In genomic region chr15:89893027-89893426, GRCh38 we compare ENCODE assay signal across 8 cellular contexts. TPM values are rescaled to one million over a fixed set of nuclear protein-coding genes. Genes with fewer than 3 reads are reported as not detected.
DNase-seq lines count a peak whose midpoint lies in the region; ATAC-seq and TF ChIP-seq lines count a peak whose summit lies in the region.

No MANE protein-coding gene starts in this region.

- peaks cover 5% of the 10 kb centered on the region for H3K9me3 Mint-ChIP-seq in glutamatergic neuron (ENCODE audit: unreplicated experiment)

- H2AFZ ChIP-seq in smooth muscle cell (ENCODE audit: low read depth) = peak overlapping the region; percentile 89

- peak overlapping the region; percentile 79 for H3K4me3 ChIP-seq in smooth muscle cell

- TF ChIP-seq CTCF in VCaP (conservative IDR thresholded peaks at IDR 0.05) (no peak), glutamatergic neuron (IDR thresholded peaks at IDR 0.05; ENCODE audit: partially characterized antibody, unreplicated experiment) (no peak), smooth muscle cell (IDR thresholded peaks at IDR 0.05; ENCODE audit: borderline replicate concordance, insufficient read depth, poor library complexity, severe bottlenecking) (no peak)

- no peaks in the 10 kb centered on the region for H3K36me3 ChIP-seq in smooth muscle cell (ENCODE audit: low read depth)

- peak overlapping the region; percentile 97 for H3K4me3 Mint-ChIP-seq in glutamatergic neuron (ENCODE audit: unreplicated experiment)

- peaks cover 6% of the 10 kb centered on the region for H3K27me3 Mint-ChIP-seq in glutamatergic neuron (ENCODE audit: unreplicated experiment)

- H3K9ac ChIP-seq in smooth muscle cell (ENCODE audit: low read depth) = peak overlapping the region; percentile 92

- no peaks in the 10 kb centered on the region for H3K4me1 ChIP-seq in smooth muscle cell (ENCODE audit: low read depth)

- ATAC-seq in GM21576 (IDR thresholded peaks at IDR 0.05; ENCODE audit: unreplicated experiment) (no peak), HG03108 (IDR thresholded peaks at IDR 0.05; ENCODE audit: unreplicated experiment) (no peak)

- no peak overlapping the region for H3K27ac Mint-ChIP-seq in glutamatergic neuron (ENCODE audit: unreplicated experiment)

- H3K27me3 ChIP-seq in smooth muscle cell (ENCODE audit: low read depth) = no peaks in the 10 kb centered on the region

- DNase-seq in DMS 273 (lab: John Stamatoyannopoulos, UW; ENCODE audit: unreplicated experiment) (peak; percentile 16), DMS 273 treated with DMSO at 0.1 percent for 48 hours (lab: John Stamatoyannopoulos, UW) (no peak), glutamatergic neuron (no peak), smooth muscle cell (lab: John Stamatoyannopoulos, UW; ENCODE audit: unreplicated experiment) (no peak), cortex of kidney (lab: John Stamatoyannopoulos, UW) (no peak)

- peaks cover 4% of the 10 kb centered on the region for H4K20me1 ChIP-seq in smooth muscle cell (ENCODE audit: low read depth)

- peak overlapping the region; percentile 94 for H3K4me2 ChIP-seq in smooth muscle cell

- peaks cover 36% of the 10 kb centered on the region for H3K79me2 ChIP-seq in smooth muscle cell (ENCODE audit: low read depth)

- H3K4me1 Mint-ChIP-seq in glutamatergic neuron (ENCODE audit: low read depth, unreplicated experiment) = peaks cover 9% of the 10 kb centered on the region

- no peaks in the 10 kb centered on the region for H3K9me3 ChIP-seq in smooth muscle cell (replicated peaks; ENCODE audit: low read depth)

- H3K36me3 Mint-ChIP-seq in glutamatergic neuron (ENCODE audit: unreplicated experiment) = no peaks in the 10 kb centered on the region

- H3K27ac ChIP-seq in VCaP (peak overlapping the region; percentile 94), smooth muscle cell (ENCODE audit: low read depth) (peak overlapping the region; percentile 86)

- 54% methylated on average over 6 of the region's 6 CpGs for WGBS in smooth muscle cell (ENCODE audit: low lambda C conversion rate)

- H3F3A ChIP-seq in smooth muscle cell (ENCODE audit: low read depth) = no peaks in the 10 kb centered on the region

RNA-seq across cellular contexts. Expression of gene AP3S2, which starts 0.8 kb away (rescaled TPM):
- total RNA-seq in glutamatergic neuron (ENCODE audit: unreplicated experiment) (60.5 TPM), smooth muscle cell (54.7 and 55.8 TPM in 2 replicates)
- polyA plus RNA-seq in smooth muscle cell = 9.4 and 19.1 TPM in 2 replicates

RNA-seq across cellular contexts. Expression of gene ARPIN, which starts 19.7 kb away (rescaled TPM):
- total RNA-seq in glutamatergic neuron (ENCODE audit: unreplicated experiment) (9.0 TPM), smooth muscle cell (4.0 and 5.8 TPM in 2 replicates)
- 3.1 and 4.3 TPM in 2 replicates for polyA plus RNA-seq in smooth muscle cell
